In genomic region chr1:1873186-1873585, GRCh38 we compare ENCODE assay signal across 1 cellular context.
A peak's percentile ranks its signal among the peaks of the same experiment; 100 is the strongest.
TF ChIP-seq lines count a peak whose summit lies in the region.

No MANE protein-coding gene starts in this region.

TF ChIP-seq in K562, 482 proteins besides CTCF, POLR2A, EP300 and RAD21:
- 0 out of 2 replicates have a peak, but pooled peaks have one; percentile 2 for TF ChIP-seq POLR2AphosphoS5 (IDR thresholded peaks at IDR 0.05; ENCODE audit: control insufficient read depth, insufficient read depth, low read depth, low read length)
- TF ChIP-seq ZNF253 (CRISPR knock-in tag; conservative IDR thresholded peaks at IDR 0.05), result no peak
TF ChIP-seq in K562: peak in this region for 1.
